ENCODE assay signal across 9 cellular contexts in the genomic region with DNA sequence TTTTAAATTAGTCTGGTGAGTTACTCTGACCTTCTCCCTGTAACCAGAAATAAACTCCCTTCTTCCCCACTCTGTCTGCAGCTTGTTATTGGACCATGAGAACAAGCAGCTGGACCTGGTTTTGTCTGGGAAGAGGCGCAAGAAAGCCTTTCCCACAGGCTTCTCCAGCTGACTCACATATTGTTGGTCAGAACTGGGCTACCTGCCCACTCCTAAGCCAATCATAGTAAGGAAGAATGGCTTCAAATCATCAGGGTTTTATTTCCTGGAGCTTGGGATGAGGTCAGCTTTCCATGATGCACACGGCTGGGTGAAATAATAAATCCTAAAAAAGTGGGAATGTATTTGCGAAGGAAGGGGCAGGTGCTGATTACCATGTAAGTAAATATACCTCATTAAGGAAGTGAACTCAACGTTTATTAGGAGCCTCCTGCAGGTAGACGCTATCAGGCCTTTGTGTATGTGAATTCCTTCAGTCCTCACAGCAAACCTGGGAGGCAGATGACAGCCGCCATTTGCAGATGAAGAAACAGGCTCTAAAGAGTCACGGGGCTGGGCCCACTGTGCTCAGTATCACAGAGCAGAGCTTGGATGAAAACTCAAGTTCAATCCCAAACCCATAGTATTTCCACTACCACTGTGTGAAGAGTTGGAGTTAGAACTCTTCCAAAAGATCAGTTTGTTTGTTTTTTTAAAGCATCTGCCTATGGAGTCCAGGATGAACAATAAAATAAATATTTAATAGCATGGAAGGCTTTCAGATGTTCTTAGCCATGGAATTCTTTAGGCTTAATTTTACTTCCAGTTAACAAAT. TPM values are rescaled to one million over a fixed set of nuclear protein-coding genes. Genes with fewer than 3 reads are reported as not detected.
A peak's percentile ranks its signal among the peaks of the same experiment; 100 is the strongest.
DNase-seq lines count a peak whose midpoint lies in the region; ATAC-seq, FAIRE-seq and TF ChIP-seq lines count a peak whose summit lies in the region.
"Had no signal": no experiment of that assay in that cellular context is flagged by ENCODE, and none has a peak within 500 bp of the region (broad histone marks: within the 10 kb centered on the region; RNA-seq: fewer than 3 reads in every experiment).

No MANE protein-coding gene starts in this region.

- H4K20me1 ChIP-seq in HepG2 (ENCODE audit: insufficient read depth, low read length) = no peaks in the 10 kb centered on the region

- H3K4me1 ChIP-seq in liver (ENCODE audit: control insufficient read depth in 4 of 4, insufficient read depth in 4 of 4, low read length in 3 of 4) (peaks cover 0 to 9% (median 4%) of the 10 kb centered on the region in 4 donors), HepG2 (ENCODE audit: insufficient read depth, low read length) (peaks cover 39% of the 10 kb centered on the region), mucosa of descending colon (ENCODE audit: low read depth) (peaks cover 17% of the 10 kb centered on the region)

- no peaks in the 10 kb centered on the region for H3K9me3 ChIP-seq in liver (ENCODE audit: control insufficient read depth in 4 of 4, low read length in 3 of 4)
- no peaks in the 10 kb centered on the region for H3K9me3 ChIP-seq in HepG2 (ENCODE audit: low read length)
- no peaks in the 10 kb centered on the region for H3K9me3 ChIP-seq in mucosa of descending colon

- no peak overlapping the region for H3K4me2 ChIP-seq in HepG2 (ENCODE audit: low read depth, low read length)

- in situ Hi-C loops in HepG2 (cut with HindIII; ENCODE audit: extremely low pct_ligation_motif_present, low pct_unique_long_range_greater_than_20kb) = no loop called here

- TF ChIP-seq RAD21 in liver (IDR thresholded peaks at IDR 0.05) (no peak), HepG2 (CRISPR knock-in tag; IDR thresholded peaks at IDR 0.05) (no peak)

- TF ChIP-seq CTCF in liver (IDR thresholded peaks at IDR 0.05; ENCODE audit: low read depth, low read length, missing input control) (no peak), HepG2 (CRISPR knock-in tag; IDR thresholded peaks at IDR 0.05) (no peak), dorsolateral prefrontal cortex (IDR thresholded peaks at IDR 0.05 in 54 of 56, conservative IDR thresholded peaks at IDR 0.05 in 2 of 56; ENCODE audit: low read depth in 1 of 56, partially characterized antibody in 56 of 56) (no peak), mucosa of descending colon (IDR thresholded peaks at IDR 0.05) (no peak)

- H3K27me3 ChIP-seq in liver (ENCODE audit: control insufficient read depth in 4 of 4, insufficient read depth in 4 of 4, low read length in 3 of 4) (no peaks in the 10 kb centered on the region), HepG2 (ENCODE audit: control insufficient read depth in 1 of 2, insufficient read depth in 2 of 2, low read length in 2 of 2) (peaks cover 5 to 52% of the 10 kb centered on the region in 2 experiments), dorsolateral prefrontal cortex (no peaks in the 10 kb centered on the region)

- no peak for FAIRE-seq in HepG2 (lab: Jason Lieb, UNC)

- TF ChIP-seq POLR2A in HepG2 (IDR thresholded peaks at IDR 0.05; ENCODE audit: insufficient read depth in 1 of 2, low read depth in 2 of 2, low read length in 2 of 2) = no peak

- H3K36me3 ChIP-seq in liver (ENCODE audit: control insufficient read depth in 4 of 4, insufficient read depth in 3 of 4, low read depth in 1 of 4, low read length in 3 of 4) (no peaks in the 10 kb centered on the region), HepG2 (replicated peaks in 1 of 2; ENCODE audit: control insufficient read depth in 1 of 2, insufficient read depth in 2 of 2, low read length in 2 of 2) (no peaks in the 10 kb centered on the region), mucosa of descending colon (ENCODE audit: low read depth) (no peaks in the 10 kb centered on the region)

- POLR2A ChIA-PET in HepG2 (lab: Yijun Ruan, JAX) = no interaction called here

- ATAC-seq in HepG2 (no peak), mucosa of descending colon (peak; percentile 88), GM18873 (IDR thresholded peaks at IDR 0.05; ENCODE audit: low FRiP score, unreplicated experiment) (no peak), HG02678 (IDR thresholded peaks at IDR 0.05; ENCODE audit: unreplicated experiment) (no peak)

- CTCF ChIA-PET in HepG2 (lab: Yijun Ruan, JAX; ENCODE audit: low intra/inter-chr PET ratio, low total read pairs) = no interaction called here

- no peaks in the 10 kb centered on the region for H3K79me2 ChIP-seq in HepG2 (ENCODE audit: insufficient read depth, low read length)

- TF ChIP-seq EP300 in HepG2 (IDR thresholded peaks at IDR 0.05; ENCODE audit: low read depth in 2 of 2, low read length in 2 of 2) (no peak), HepG2 (CRISPR knock-in tag; IDR thresholded peaks at IDR 0.05; ENCODE audit: borderline replicate concordance) (no peak)

- H3K9ac ChIP-seq in liver (ENCODE audit: low read depth in 1 of 2, low read length in 2 of 2) (peak overlapping the region in 1 of 2 donors; percentile 58), HepG2 (ENCODE audit: insufficient read depth, low read depth, low read length) (no peak overlapping the region)

- DNase-seq in HepG2 (ENCODE audit: low spot score) (no peak), dorsolateral prefrontal cortex (peak in 6 of 10 donors; percentile 35 to 70 (median 58)), mucosa of descending colon (peak in 2 of 3 donors; percentile 43 to 85), NCI-H187 (lab: John Stamatoyannopoulos, UW) (no peak), T-helper 1 cell (no peak)
- DNase-seq: mesendoderm had no signal

- no TSS peak for BruUV-seq in HepG2 (replicated peaks; lab: Mats Ljungman, UMichigan)

- WGBS in liver = 62% methylated on average over 7 of the region's 7 CpGs
- WGBS in HepG2 (ENCODE audit: low lambda C conversion rate) = 68% methylated on average over 7 of the region's 7 CpGs

- H3K4me3 ChIP-seq in liver (ENCODE audit: low read depth in 1 of 3, low read length in 3 of 3) (peak overlapping the region in 1 of 3 donors; percentile 12), HepG2 (replicated peaks in 1 of 3; ENCODE audit: insufficient read depth in 1 of 3, low read depth in 2 of 3, low read length in 3 of 3) (no peak overlapping the region), dorsolateral prefrontal cortex (peak overlapping the region in 42 of 59 donors; percentile 0 to 58 (median 32)), mucosa of descending colon (no peak overlapping the region)

- intact Hi-C loops in HepG2 (cut with micrococcal nuclease; ENCODE audit: unreplicated experiment) = loop anchor here (5.0 to 10.0 kb wide), 2 partner anchors 68 to 140 kb away; a partner anchor contains a TSS
- intact Hi-C loops in dorsolateral prefrontal cortex (cut with DNase I) = loop anchor here (10.0 kb wide), 2 partner anchors 260 to 460 kb away; a partner anchor contains a TSS
- intact Hi-C loops in mucosa of descending colon (cut with DNase I, micrococcal nuclease) = no loop called here

- no peak overlapping the region for H2AFZ ChIP-seq in HepG2 (ENCODE audit: low read length)

- H3K27ac ChIP-seq in liver (ENCODE audit: low read depth in 1 of 2, low read length in 2 of 2) = peak overlapping the region; percentile 80 to 83
- no peak overlapping the region for H3K27ac ChIP-seq in HepG2 (ENCODE audit: extremely low read length, insufficient read depth, low read length)
- H3K27ac ChIP-seq in dorsolateral prefrontal cortex = peak overlapping the region in 58 of 59 donors; percentile 14 to 87 (median 74)

RNA-seq across cellular contexts. Expression of a gene that starts 32.7 kb away (rescaled TPM):
- total RNA-seq in liver (1 to 10 TPM; 6.6 to 9.2 TPM), HepG2 (2016; rRNA removed; fragmentation: Illumina TruSeq; extraction: Trizol) (0.53 and 0.66 TPM in 2 replicates), dorsolateral prefrontal cortex (1 to 10 TPM; 1.1 to 8.5 (median 3.6) TPM), mucosa of descending colon (10 to 100 TPM; 19.4 to 26.6 (median 20.6) TPM)
- polyA plus RNA-seq in liver (10 to 100 TPM in 1 of 2 donors, 1 to 10 TPM in 1; 9.6 to 10.7 TPM), HepG2 (2011; rRNA removed) (0.77 and 0.85 TPM in 2 replicates)
- total RNA-seq in HepG2 (2016; cell fraction: cytosol; rRNA removed; fragmentation: Illumina TruSeq; extraction: Trizol; ENCODE audit: low read depth) = 0.30 TPM in 1 of 2 replicates, not detected in the other
- 0.49 and 0.67 TPM in 2 replicates for total RNA-seq in HepG2 (2016; cell fraction: insoluble cytoplasmic fraction; rRNA removed; fragmentation: Illumina TruSeq; extraction: Trizol)
- 0.43 and 0.55 TPM in 2 replicates for total RNA-seq in HepG2 (2016; cell fraction: membrane; rRNA removed; fragmentation: Illumina TruSeq; extraction: Trizol)
- total RNA-seq in HepG2 (2016; cell fraction: nucleus; rRNA removed; fragmentation: Illumina TruSeq; extraction: Trizol) = 0.37 TPM in 1 of 2 replicates, not detected in the other
- polyA plus RNA-seq in HepG2 (2011; cell fraction: cytosol; rRNA removed) = 0.39 and 0.58 TPM in 2 replicates
- polyA plus RNA-seq in HepG2 (2011; cell fraction: nucleus; rRNA removed) = 0.48 and 0.50 TPM in 2 replicates
- polyA plus RNA-seq in HepG2 (2012) = 0.27 TPM in 1 of 2 replicates, not detected in the other
- polyA plus RNA-seq in HepG2 (2016; cell fraction: cytosol; fragmentation: Illumina TruSeq; extraction: Trizol; ENCODE audit: low read depth) = 0.33 and 0.44 TPM in 2 replicates
- 0.43 and 0.53 TPM in 2 replicates for polyA plus RNA-seq in HepG2 (2016; cell fraction: insoluble cytoplasmic fraction; fragmentation: Illumina TruSeq; extraction: Trizol; ENCODE audit: low read depth)
- polyA plus RNA-seq in HepG2 (2016; cell fraction: membrane; fragmentation: Illumina TruSeq; extraction: Trizol; ENCODE audit: low read depth) = 0.45 and 0.56 TPM in 2 replicates
- polyA plus RNA-seq in HepG2 (2016; cell fraction: nucleus; fragmentation: Illumina TruSeq; extraction: Trizol; ENCODE audit: insufficient read depth, low read depth) = 0.68 and 0.77 TPM in 2 replicates
- polyA minus RNA-seq in HepG2 (2011; rRNA and poly(A)+ RNA removed; ENCODE audit: low replicate concordance) = 1.1 and 4.7 TPM in 2 replicates
- polyA minus RNA-seq in HepG2 (2011; cell fraction: cytosol; rRNA and poly(A)+ RNA removed) = not detected in 2 replicates
- polyA minus RNA-seq in HepG2 (2011; cell fraction: nucleus; rRNA and poly(A)+ RNA removed) = not detected in 2 replicates

RNA-seq across cellular contexts. Expression of a gene that starts 54.6 kb away (rescaled TPM):
- total RNA-seq in liver (10 to 100 TPM; 58.1 to 58.4 TPM), HepG2 (2016; rRNA removed; fragmentation: Illumina TruSeq; extraction: Trizol) (53.3 and 60.3 TPM in 2 replicates), dorsolateral prefrontal cortex (10 to 100 TPM; 43.3 to 95.3 (median 62.7) TPM), mucosa of descending colon (100 to 1,000 TPM in 2 of 3 donors, 10 to 100 TPM in 1; 74.1 to 109 (median 100) TPM)
- polyA plus RNA-seq in liver (10 to 100 TPM; 19.9 to 38.1 TPM), HepG2 (2011; rRNA removed) (48.8 and 51.3 TPM in 2 replicates)
- total RNA-seq in HepG2 (2016; cell fraction: cytosol; rRNA removed; fragmentation: Illumina TruSeq; extraction: Trizol; ENCODE audit: low read depth) = 46.8 and 53.6 TPM in 2 replicates
- total RNA-seq in HepG2 (2016; cell fraction: insoluble cytoplasmic fraction; rRNA removed; fragmentation: Illumina TruSeq; extraction: Trizol) = 47.5 and 61.3 TPM in 2 replicates
- total RNA-seq in HepG2 (2016; cell fraction: membrane; rRNA removed; fragmentation: Illumina TruSeq; extraction: Trizol) = 86.2 and 93.4 TPM in 2 replicates
- total RNA-seq in HepG2 (2016; cell fraction: nucleus; rRNA removed; fragmentation: Illumina TruSeq; extraction: Trizol) = 56.0 and 63.9 TPM in 2 replicates
- polyA plus RNA-seq in HepG2 (2011; cell fraction: cytosol; rRNA removed) = 37.9 and 38.9 TPM in 2 replicates
- 102 and 103 TPM in 2 replicates for polyA plus RNA-seq in HepG2 (2011; cell fraction: nucleus; rRNA removed)
- 25.8 and 31.0 TPM in 2 replicates for polyA plus RNA-seq in HepG2 (2012)
- polyA plus RNA-seq in HepG2 (2016; cell fraction: cytosol; fragmentation: Illumina TruSeq; extraction: Trizol; ENCODE audit: low read depth) = 25.2 and 27.2 TPM in 2 replicates
- 42.1 and 54.3 TPM in 2 replicates for polyA plus RNA-seq in HepG2 (2016; cell fraction: insoluble cytoplasmic fraction; fragmentation: Illumina TruSeq; extraction: Trizol; ENCODE audit: low read depth)
- 51.3 and 57.7 TPM in 2 replicates for polyA plus RNA-seq in HepG2 (2016; cell fraction: membrane; fragmentation: Illumina TruSeq; extraction: Trizol; ENCODE audit: low read depth)
- 100 and 105 TPM in 2 replicates for polyA plus RNA-seq in HepG2 (2016; cell fraction: nucleus; fragmentation: Illumina TruSeq; extraction: Trizol; ENCODE audit: insufficient read depth, low read depth)
- 111 and 138 TPM in 2 replicates for polyA minus RNA-seq in HepG2 (2011; rRNA and poly(A)+ RNA removed; ENCODE audit: low replicate concordance)
- 31.6 and 35.3 TPM in 2 replicates for polyA minus RNA-seq in HepG2 (2011; cell fraction: cytosol; rRNA and poly(A)+ RNA removed)
- polyA minus RNA-seq in HepG2 (2011; cell fraction: nucleus; rRNA and poly(A)+ RNA removed) = 71.1 and 80.8 TPM in 2 replicates

RNA-seq across cellular contexts. Expression of a gene that starts 54.9 kb away (rescaled TPM):
- total RNA-seq in liver (1 to 10 TPM; 2.0 to 3.6 TPM), HepG2 (2016; rRNA removed; fragmentation: Illumina TruSeq; extraction: Trizol) (5.4 and 8.0 TPM in 2 replicates), dorsolateral prefrontal cortex (10 to 100 TPM; 10.4 to 26.5 (median 18.4) TPM), mucosa of descending colon (1 to 10 TPM; 4.7 to 9.8 (median 7.4) TPM)
- polyA plus RNA-seq in liver (1 to 10 TPM; 1.1 to 2.7 TPM), HepG2 (2011; rRNA removed) (11.2 and 11.4 TPM in 2 replicates)
- total RNA-seq in HepG2 (2016; cell fraction: cytosol; rRNA removed; fragmentation: Illumina TruSeq; extraction: Trizol; ENCODE audit: low read depth) = 1.9 and 2.7 TPM in 2 replicates
- 6.3 and 7.1 TPM in 2 replicates for total RNA-seq in HepG2 (2016; cell fraction: insoluble cytoplasmic fraction; rRNA removed; fragmentation: Illumina TruSeq; extraction: Trizol)
- 3.9 and 4.7 TPM in 2 replicates for total RNA-seq in HepG2 (2016; cell fraction: membrane; rRNA removed; fragmentation: Illumina TruSeq; extraction: Trizol)
- 7.7 and 9.0 TPM in 2 replicates for total RNA-seq in HepG2 (2016; cell fraction: nucleus; rRNA removed; fragmentation: Illumina TruSeq; extraction: Trizol)
- polyA plus RNA-seq in HepG2 (2011; cell fraction: cytosol; rRNA removed) = 6.7 and 8.3 TPM in 2 replicates
- 16.0 and 18.1 TPM in 2 replicates for polyA plus RNA-seq in HepG2 (2011; cell fraction: nucleus; rRNA removed)
- polyA plus RNA-seq in HepG2 (2012) = 4.1 and 4.2 TPM in 2 replicates
- polyA plus RNA-seq in HepG2 (2016; cell fraction: cytosol; fragmentation: Illumina TruSeq; extraction: Trizol; ENCODE audit: low read depth) = 2.1 and 2.4 TPM in 2 replicates
- polyA plus RNA-seq in HepG2 (2016; cell fraction: insoluble cytoplasmic fraction; fragmentation: Illumina TruSeq; extraction: Trizol; ENCODE audit: low read depth) = 6.3 and 7.9 TPM in 2 replicates
- 3.7 and 4.2 TPM in 2 replicates for polyA plus RNA-seq in HepG2 (2016; cell fraction: membrane; fragmentation: Illumina TruSeq; extraction: Trizol; ENCODE audit: low read depth)
- polyA plus RNA-seq in HepG2 (2016; cell fraction: nucleus; fragmentation: Illumina TruSeq; extraction: Trizol; ENCODE audit: insufficient read depth, low read depth) = 11.7 and 12.7 TPM in 2 replicates
- 33.4 and 63.2 TPM in 2 replicates for polyA minus RNA-seq in HepG2 (2011; rRNA and poly(A)+ RNA removed; ENCODE audit: low replicate concordance)
- polyA minus RNA-seq in HepG2 (2011; cell fraction: cytosol; rRNA and poly(A)+ RNA removed) = 4.2 and 6.3 TPM in 2 replicates
- polyA minus RNA-seq in HepG2 (2011; cell fraction: nucleus; rRNA and poly(A)+ RNA removed) = 25.5 and 26.4 TPM in 2 replicates

Comparison
In these comparisons a context has a peak if more than half of its experiments do, and no peak if none do; other contexts are left out.
1. H3K4me3 ChIP-seq: peak in dorsolateral prefrontal cortex (42 of 59); none in HepG2 (0 of 3) and mucosa of descending colon (single experiment).
2. DNase-seq: peak in dorsolateral prefrontal cortex (6 of 10) and mucosa of descending colon (2 of 3); none in HepG2 (single experiment), NCI-H187 (0 of 2) and T-helper 1 cell (0 of 5).
3. intact Hi-C loops: an anchor here in HepG2 (5.0 to 10.0 kb wide) and dorsolateral prefrontal cortex (10.0 kb wide); none called in mucosa of descending colon.